8 cellular contexts compared by ENCODE assay signal in genomic region chr17:74454197-74455024, GRCh38. TPM values are rescaled to one million over a fixed set of nuclear protein-coding genes. Genes with fewer than 3 reads are reported as not detected.
A peak's percentile ranks its signal among the peaks of the same experiment; 100 is the strongest.
DNase-seq lines count a peak whose midpoint lies in the region; ATAC-seq and TF ChIP-seq lines count a peak whose summit lies in the region.

No MANE protein-coding gene starts in this region.

- H3K36me3 Mint-ChIP-seq in activated T-helper 17 cell treated with anti-CD3 and anti-CD28 coated beads, Interleukin-2, amount 50 U/mL, for 72 hours (ENCODE audit: low read depth) = no peaks in the 10 kb centered on the region

- H3K9me3 ChIP-seq in ovary = no peaks in the 10 kb centered on the region

- no peaks in the 10 kb centered on the region for H3K9me3 Mint-ChIP-seq in activated T-helper 17 cell treated with anti-CD3 and anti-CD28 coated beads, Interleukin-2, amount 50 U/mL, for 72 hours

- peaks cover 22% of the 10 kb centered on the region for H3K27me3 ChIP-seq in H7 (ENCODE audit: control insufficient read depth, insufficient read depth, low read length)
- H3K27me3 ChIP-seq in ovary = no peaks in the 10 kb centered on the region

- intact Hi-C loops in cardiac septum (cut with DNase I) (loop anchor here (2.0 to 10.0 kb wide), 2 partner anchors 24 to 150 kb away; no protein-coding TSS in a partner anchor), ovary (cut with DNase I) (loop anchor here (2.0 to 10.0 kb wide), 4 partner anchors 24 to 247 kb away; partner anchors contain the start of gene TTYH2 (in 1 of the 4))

- no peak for TF ChIP-seq EP300 in ovary (IDR thresholded peaks at IDR 0.05)

- ATAC-seq in activated T-helper 17 cell treated with anti-CD3 and anti-CD28 coated beads, Interleukin-2, amount 50 U/mL, for 72 hours (replicated peaks) = peak; percentile 32

- H3K4me3 ChIP-seq in H7 (ENCODE audit: insufficient read depth, low read depth, low read length) (peak overlapping the region; percentile 38), ovary (peak overlapping the region; percentile 44)

- no peak overlapping the region for H3K27ac Mint-ChIP-seq in activated T-helper 17 cell treated with anti-CD3 and anti-CD28 coated beads, Interleukin-2, amount 50 U/mL, for 72 hours

- no peaks in the 10 kb centered on the region for H3K27me3 Mint-ChIP-seq in activated T-helper 17 cell treated with anti-CD3 and anti-CD28 coated beads, Interleukin-2, amount 50 U/mL, for 72 hours

- TF ChIP-seq POLR2A in ovary (IDR thresholded peaks at IDR 0.05) = peak; percentile 56

- H3K36me3 ChIP-seq in H7 (replicated peaks; ENCODE audit: control insufficient read depth, insufficient read depth, low read length) (no peaks in the 10 kb centered on the region), ovary (no peaks in the 10 kb centered on the region)

- peak in 2 of 3 donors; percentile 25 to 38 for TF ChIP-seq CTCF in ovary (IDR thresholded peaks at IDR 0.05)

- peak; percentile 45 for DNase-seq in NCI-H1436 treated with DMSO at 0.1 percent for 48 hours (lab: John Stamatoyannopoulos, UW)
- DNase-seq in NCI-H1436 (lab: John Stamatoyannopoulos, UW) = no peak
- peak; percentile 72 for DNase-seq in H7
- peak; percentile 84 for DNase-seq in NCI-H1092 treated with DMSO at 0.1 percent for 48 hours (lab: John Stamatoyannopoulos, UW)
- peak; percentile 96 for DNase-seq in cardiac septum (ENCODE audit: low spot score)
- DNase-seq in ovary = peak in 4 of 5 donors; percentile 42 to 96 (median 94)
- DNase-seq in cerebellar cortex (ENCODE audit: low spot score) = no peak

- peaks cover 8% of the 10 kb centered on the region for H3K4me1 Mint-ChIP-seq in activated T-helper 17 cell treated with anti-CD3 and anti-CD28 coated beads, Interleukin-2, amount 50 U/mL, for 72 hours

- H3K27ac ChIP-seq in ovary = peak overlapping the region; percentile 83 to 96

- H3K4me1 ChIP-seq in ovary (ENCODE audit: insufficient read depth) = peaks cover 32% of the 10 kb centered on the region

- peak overlapping the region; percentile 33 for H3K4me3 Mint-ChIP-seq in activated T-helper 17 cell treated with anti-CD3 and anti-CD28 coated beads, Interleukin-2, amount 50 U/mL, for 72 hours

- 8 to 12% (median 8%) methylated on average over 34 to 40 of the region's 40 CpGs for WGBS in ovary, 3 donors

RNA-seq across cellular contexts. Expression of gene CD300A, which starts 12.0 kb away (rescaled TPM):
- total RNA-seq in H7 (2014; rRNA removed; shearing (Covaris generic)) = 0.07 and 0.48 TPM in 2 replicates
- 10 to 100 TPM in 1 of 2 donors, 1 to 10 TPM in 1; 3.0 to 29.1 TPM for total RNA-seq in activated T-helper 17 cell treated with anti-CD3 and anti-CD28 coated beads, Interleukin-2, amount 50 U/mL, for 72 hours
- 2.6 TPM for total RNA-seq in cardiac septum
- total RNA-seq in ovary = 1 to 10 TPM; 1.4 to 5.5 (median 2.1) TPM
- 1 to 10 TPM; 1.5 to 4.8 TPM for polyA plus RNA-seq in ovary

RNA-seq across cellular contexts. Expression of gene GPRC5C, which starts 22.5 kb away (rescaled TPM):
- total RNA-seq in H7 (2014; rRNA removed; shearing (Covaris generic)) = 35.3 and 48.8 TPM in 2 replicates
- 1 to 10 TPM in 1 of 2 donors, not detected in 1; 5.0 TPM for total RNA-seq in activated T-helper 17 cell treated with anti-CD3 and anti-CD28 coated beads, Interleukin-2, amount 50 U/mL, for 72 hours
- total RNA-seq in cardiac septum = 31.7 TPM
- total RNA-seq in ovary = 100 to 1,000 TPM in 1 of 7 donors, 10 to 100 TPM in 6; 39.7 to 133 (median 63.9) TPM
- 10 to 100 TPM in 1 of 2 donors, 1 to 10 TPM in 1; 3.7 to 59.1 TPM for polyA plus RNA-seq in ovary

Comparison
In these comparisons a context has a peak if more than half of its experiments do, and no peak if none do; other contexts are left out.
1. DNase-seq: peak in NCI-H1436 treated with DMSO at 0.1 percent for 48 hours (single experiment), H7 (single experiment), NCI-H1092 treated with DMSO at 0.1 percent for 48 hours (single experiment), cardiac septum (single experiment) and ovary (4 of 5); none in NCI-H1436 (single experiment) and cerebellar cortex (single experiment).